Comparison of ENCODE assay signal across 19 cellular contexts in genomic region chr9:78319197-78320029, GRCh38.
"Had no signal": no experiment of that assay in that cellular context is flagged by ENCODE, and none has a peak within 500 bp of the region (broad histone marks: within the 10 kb centered on the region; RNA-seq: fewer than 3 reads in every experiment).

No MANE protein-coding gene starts in this region.

- H3K4me3 Mint-ChIP-seq: activated CD8-positive, alpha-beta memory T cell treated with anti-CD3 and anti-CD28 coated beads, Interleukin-2, amount 10 ng/mL, durations not matched to agents 7 days and 5 days; activated naive CD8-positive, alpha-beta T cell; nephron progenitor cell; stimulated activated naive B cell treated with anti-CD40 and anti-IgM and Interleukin-4, amounts not matched to agents 10 μg/mL and 1 μg/mL and 100 μg/mL, for 72 hours; T-helper 2 cell treated with Interferon-gamma antibody and Interleukin-4, amounts not matched to agents 5 μg/mL and 100 μg/mL, for 36 hours had no signal

- H3K27ac Mint-ChIP-seq: activated CD8-positive, alpha-beta memory T cell treated with anti-CD3 and anti-CD28 coated beads, Interleukin-2, amount 10 ng/mL, durations not matched to agents 7 days and 5 days; activated naive CD8-positive, alpha-beta T cell; nephron progenitor cell; stimulated activated naive B cell treated with anti-CD40 and anti-IgM and Interleukin-4, amounts not matched to agents 10 μg/mL and 1 μg/mL and 100 μg/mL, for 72 hours; T-helper 2 cell treated with Interferon-gamma antibody and Interleukin-4, amounts not matched to agents 5 μg/mL and 100 μg/mL, for 36 hours had no signal

- DNase-seq: activated gamma-delta T cell; activated T-cell treated with anti-CD3 and anti-CD28 coated beads, Interleukin-2, amount 50 U/mL, for 48 hours; aorta; effector CD8-positive, alpha-beta T cell; foreskin melanocyte; kidney; left ventricle myocardium superior; mesendoderm; nephron progenitor cell; pancreas; stimulated activated naive B cell treated with anti-CD40 and anti-IgM and Interleukin-4, amounts not matched to agents 10 μg/mL and 1 μg/mL and 100 μg/mL, for 72 hours; testis had no signal

- H3K4me2 ChIP-seq: smooth muscle cell had no signal

- H3K27ac ChIP-seq: cardiac muscle cell, coronary artery, pancreas, testis had no signal

- H3K27me3 Mint-ChIP-seq: activated CD8-positive, alpha-beta memory T cell treated with anti-CD3 and anti-CD28 coated beads, Interleukin-2, amount 10 ng/mL, durations not matched to agents 7 days and 5 days; activated naive CD8-positive, alpha-beta T cell; stimulated activated naive B cell treated with anti-CD40 and anti-IgM and Interleukin-4, amounts not matched to agents 10 μg/mL and 1 μg/mL and 100 μg/mL, for 72 hours had no signal

- H3K9me3 Mint-ChIP-seq: nephron progenitor cell; T-helper 2 cell treated with Interferon-gamma antibody and Interleukin-4, amounts not matched to agents 5 μg/mL and 100 μg/mL, for 36 hours had no signal

- ATAC-seq: activated CD4-positive, CD25-positive, alpha-beta regulatory T cell treated with anti-CD3 and anti-CD28 coated beads, Interleukin-2, amount 50 U/mL, for 24 hours; activated CD8-positive, alpha-beta memory T cell treated with anti-CD3 and anti-CD28 coated beads, Interleukin-2, amount 10 ng/mL, durations not matched to agents 7 days and 5 days; left ventricle myocardium superior; pancreas; stimulated activated naive B cell treated with anti-CD40 and anti-IgM and Interleukin-4, amounts not matched to agents 10 μg/mL and 1 μg/mL and 100 μg/mL, for 72 hours had no signal

- H3K4me1 ChIP-seq: testis had no signal

- H3K36me3 ChIP-seq: pancreas had no signal

- H3K4me1 Mint-ChIP-seq: activated CD8-positive, alpha-beta memory T cell treated with anti-CD3 and anti-CD28 coated beads, Interleukin-2, amount 10 ng/mL, durations not matched to agents 7 days and 5 days; nephron progenitor cell; stimulated activated naive B cell treated with anti-CD40 and anti-IgM and Interleukin-4, amounts not matched to agents 10 μg/mL and 1 μg/mL and 100 μg/mL, for 72 hours had no signal

- H3K4me3 ChIP-seq: cardiac muscle cell, coronary artery, pancreas, smooth muscle cell, testis had no signal

- H3K27me3 ChIP-seq: cardiac muscle cell, pancreas, testis had no signal
